27 cellular contexts compared by ENCODE assay signal in the genomic region with DNA sequence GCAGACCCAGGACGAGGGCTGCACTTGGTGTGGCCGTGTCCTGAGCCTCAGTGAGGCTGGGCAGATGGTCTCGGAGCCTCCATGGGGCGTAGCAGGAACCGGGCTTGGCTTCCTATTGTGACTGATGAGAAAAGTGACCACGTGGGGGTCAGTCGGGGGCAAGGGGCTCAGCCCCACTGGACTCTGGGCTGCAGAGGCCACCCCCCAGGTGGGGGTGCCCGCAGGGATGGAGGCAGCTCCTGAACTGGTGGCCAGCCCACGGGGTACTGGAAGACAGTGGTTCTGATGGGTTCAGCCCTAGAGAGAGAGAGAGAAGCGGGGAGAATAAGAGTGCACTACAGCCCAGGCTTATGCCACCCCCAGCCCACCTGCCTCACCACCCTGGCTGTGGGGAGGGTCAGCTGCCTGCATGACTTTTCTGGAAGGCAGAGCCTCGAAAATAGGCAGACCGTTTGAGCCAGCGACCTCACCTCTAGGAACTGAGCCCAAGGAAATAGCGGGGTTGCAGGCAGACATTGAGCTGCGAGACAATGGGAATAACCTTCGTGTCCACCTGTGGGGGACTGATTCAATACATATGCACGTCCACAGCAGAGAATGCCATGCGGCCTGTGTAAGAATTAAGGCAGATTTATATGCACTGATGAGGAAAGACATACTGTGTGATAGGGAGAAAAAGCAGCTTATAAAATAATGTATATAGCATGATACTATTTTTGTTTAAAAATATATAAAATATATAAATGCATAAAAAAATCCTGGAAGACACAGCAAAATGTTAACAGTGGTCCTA. TPM values are rescaled to one million over a fixed set of nuclear protein-coding genes. Genes with fewer than 3 reads are reported as not detected.
A peak's percentile ranks its signal among the peaks of the same experiment; 100 is the strongest.
DNase-seq lines count a peak whose midpoint lies in the region; ATAC-seq and TF ChIP-seq lines count a peak whose summit lies in the region.
"Had no signal": no experiment of that assay in that cellular context is flagged by ENCODE, and none has a peak within 500 bp of the region (broad histone marks: within the 10 kb centered on the region; RNA-seq: fewer than 3 reads in every experiment).

No MANE protein-coding gene starts in this region.

- DNase-seq in mesenchymal stem cell (no peak), osteoblast (ENCODE audit: insufficient read length, low spot score, missing footprints) (peak; percentile 69), GM23248 (no peak), NCI-H1092 treated with DMSO at 0.1 percent for 48 hours (lab: John Stamatoyannopoulos, UW) (no peak)
- no peak for DNase-seq in activated CD4-positive, alpha-beta T cell treated with anti-CD3 and anti-CD28 coated beads, Interleukin-2, amount 10 ng/mL, durations not matched to agents 7 days and 5 days
- DNase-seq: 8988T; ACHN; BE2C; CD4-positive, CD25-positive, alpha-beta regulatory T cell; CD8-positive, alpha-beta memory T cell; COR-L47; DMS 273 treated with DMSO at 0.1 percent for 48 hours; DMS153; DMS53; DMS79; DND-41; EL; GDM1 had no signal

- no peaks in the 10 kb centered on the region for H3K9me3 ChIP-seq in HEK293 (ENCODE audit: control insufficient read depth, insufficient read depth, low read depth, low read length)
- no peaks in the 10 kb centered on the region for H3K9me3 ChIP-seq in SU-DHL-6 (ENCODE audit: insufficient read depth, low read length)
- no peaks in the 10 kb centered on the region for H3K9me3 ChIP-seq in mesenchymal stem cell (ENCODE audit: control insufficient read depth, low read length)
- H3K9me3 ChIP-seq in osteoblast (ENCODE audit: low read depth, low read length): no peaks in the 10 kb centered on the region
- H3K9me3 ChIP-seq in GM23248 (ENCODE audit: low read depth): no peaks in the 10 kb centered on the region
- H3K9me3 ChIP-seq: BE2C, BLaER1 had no signal

- POLR2A ChIA-PET in HEK293 (lab: Yijun Ruan, JAX): no interaction called here
- POLR2A ChIA-PET in activated CD4-positive, alpha-beta T cell treated with anti-CD3 and anti-CD28 coated beads, Interleukin-2, amount 10 ng/mL, durations not matched to agents 7 days and 5 days (lab: Charles Lee): no interaction called here

- H3K4me2 ChIP-seq in SU-DHL-6 (ENCODE audit: low read depth, low read length, poor library complexity, severe bottlenecking): no peak overlapping the region
- no peak overlapping the region for H3K4me2 ChIP-seq in mesenchymal stem cell (ENCODE audit: low read length, poor library complexity, severe bottlenecking)
- no peak overlapping the region for H3K4me2 ChIP-seq in osteoblast (ENCODE audit: insufficient read depth, low read length)
- no peak overlapping the region for H3K4me2 ChIP-seq in GM23248 (ENCODE audit: unreplicated experiment)
- H3K4me2 ChIP-seq: BLaER1 had no signal

- H3K27me3 ChIP-seq in SU-DHL-6 (ENCODE audit: low read length) (no peaks in the 10 kb centered on the region), mesenchymal stem cell (ENCODE audit: control insufficient read depth in 1 of 2, insufficient read depth in 1 of 2, low read length in 2 of 2) (peaks cover 6 to 8% of the 10 kb centered on the region in 2 experiments), osteoblast (ENCODE audit: insufficient read depth, low read length) (no peaks in the 10 kb centered on the region), GM23248 (replicated peaks; ENCODE audit: insufficient read depth) (no peaks in the 10 kb centered on the region)
- H3K27me3 ChIP-seq: BE2C had no signal

- no peak overlapping the region for H3K4ac ChIP-seq in mesenchymal stem cell (ENCODE audit: low read depth in 1 of 2, low read length in 2 of 2)

- TF ChIP-seq CTCF in HEK293 (tag by site-specific recombination; IDR thresholded peaks at IDR 0.05) (no peak), SU-DHL-6 (IDR thresholded peaks at IDR 0.05; ENCODE audit: insufficient read depth, low read length, poor library complexity, severe bottlenecking) (no peak), osteoblast (IDR thresholded peaks at IDR 0.05; ENCODE audit: extremely low read depth, low read depth, low read length) (no peak)

- no peaks in the 10 kb centered on the region for H3K36me3 Mint-ChIP-seq in activated CD4-positive, alpha-beta T cell treated with anti-CD3 and anti-CD28 coated beads, Interleukin-2, amount 10 ng/mL, durations not matched to agents 7 days and 5 days (ENCODE audit: low read depth)

- no peak overlapping the region for H2BK120ac ChIP-seq in mesenchymal stem cell (ENCODE audit: low read depth, low read length)

- WGBS in mesenchymal stem cell: 87% methylated on average over 16 of the region's 18 CpGs
- 83 to 84% methylated on average over 18 of the region's 18 CpGs for WGBS in GM23248 (ENCODE audit: low coverage in 1 of 2, low lambda C conversion rate in 2 of 2, missing lambda C conversion rate in 2 of 2), 2 experiments

- peaks cover 3% of the 10 kb centered on the region for H3K27me3 Mint-ChIP-seq in activated CD4-positive, alpha-beta T cell treated with anti-CD3 and anti-CD28 coated beads, Interleukin-2, amount 10 ng/mL, durations not matched to agents 7 days and 5 days
- H3K27me3 Mint-ChIP-seq: CD4-positive, alpha-beta memory T cell; CD4-positive, CD25-positive, alpha-beta regulatory T cell had no signal

- no peak overlapping the region for H2BK15ac ChIP-seq in mesenchymal stem cell (ENCODE audit: low read depth, poor library complexity, severe bottlenecking)

- H3K9ac ChIP-seq in SU-DHL-6 (ENCODE audit: low read length) (no peak overlapping the region), mesenchymal stem cell (ENCODE audit: low read length) (no peak overlapping the region), GM23248 (no peak overlapping the region)
- H3K9ac ChIP-seq: BLaER1 had no signal

- H3F3A ChIP-seq in SU-DHL-6 (ENCODE audit: insufficient read depth) (peaks cover 8% of the 10 kb centered on the region), GM23248 (ENCODE audit: insufficient read depth) (no peaks in the 10 kb centered on the region)

- H4K91ac ChIP-seq in mesenchymal stem cell (ENCODE audit: low read length): peak overlapping the region; percentile 10

- H3K4me1 ChIP-seq in HEK293 (ENCODE audit: control insufficient read depth, insufficient read depth, low read length) (peaks cover 6% of the 10 kb centered on the region; the same call in 1 of the 2 replicates), mesenchymal stem cell (ENCODE audit: control insufficient read depth, insufficient read depth, low read depth, low read length) (peaks cover 15% of the 10 kb centered on the region), osteoblast (ENCODE audit: insufficient read depth, low read length) (no peaks in the 10 kb centered on the region), GM23248 (ENCODE audit: insufficient read depth) (no peaks in the 10 kb centered on the region)

- H2BK12ac ChIP-seq in mesenchymal stem cell (ENCODE audit: low read length in 2 of 2): no peak overlapping the region

- CTCF ChIA-PET in HEK293 (lab: Yijun Ruan, JAX): no interaction called here
- CTCF ChIA-PET in activated CD4-positive, alpha-beta T cell treated with anti-CD3 and anti-CD28 coated beads, Interleukin-2, amount 10 ng/mL, durations not matched to agents 7 days and 5 days (lab: Charles Lee): no interaction called here

- H3K79me2 ChIP-seq in SU-DHL-6 (ENCODE audit: insufficient read depth, low read length) (no peaks in the 10 kb centered on the region), osteoblast (ENCODE audit: insufficient read depth, low read length) (no peaks in the 10 kb centered on the region), GM23248 (ENCODE audit: insufficient read depth) (no peaks in the 10 kb centered on the region)

- H2AFZ ChIP-seq in SU-DHL-6 (ENCODE audit: low read depth, low read length, severe bottlenecking) (no peak overlapping the region), mesenchymal stem cell (ENCODE audit: low read depth, low read length) (no peak overlapping the region), osteoblast (ENCODE audit: low read length) (no peak overlapping the region), GM23248 (no peak overlapping the region)

- H3K23ac ChIP-seq in mesenchymal stem cell (ENCODE audit: low read length in 2 of 2): no peak overlapping the region

- no peaks in the 10 kb centered on the region for H3K9me3 Mint-ChIP-seq in activated CD4-positive, alpha-beta T cell treated with anti-CD3 and anti-CD28 coated beads, Interleukin-2, amount 10 ng/mL, durations not matched to agents 7 days and 5 days
- H3K9me3 Mint-ChIP-seq: CD14-positive monocyte; CD4-positive, alpha-beta memory T cell; CD4-positive, CD25-positive, alpha-beta regulatory T cell; CD8-positive, alpha-beta memory T cell had no signal

- in situ Hi-C loops in GM23248 (cut with MboI): no loop called here

- no peak overlapping the region for H3K27ac Mint-ChIP-seq in activated CD4-positive, alpha-beta T cell treated with anti-CD3 and anti-CD28 coated beads, Interleukin-2, amount 10 ng/mL, durations not matched to agents 7 days and 5 days
- H3K27ac Mint-ChIP-seq: CD4-positive, alpha-beta memory T cell had no signal

- no peak for ATAC-seq in GM18858 (IDR thresholded peaks at IDR 0.05; ENCODE audit: unreplicated experiment)
- ATAC-seq: GM12878 had no signal

- H3K9me2 ChIP-seq in SU-DHL-6 (replicated peaks; ENCODE audit: insufficient read depth, low read length) (no peaks in the 10 kb centered on the region), GM23248 (ENCODE audit: insufficient read depth) (no peaks in the 10 kb centered on the region)

- H3K4me1 Mint-ChIP-seq in activated CD4-positive, alpha-beta T cell treated with anti-CD3 and anti-CD28 coated beads, Interleukin-2, amount 10 ng/mL, durations not matched to agents 7 days and 5 days: no peaks in the 10 kb centered on the region
- H3K4me1 Mint-ChIP-seq: CD4-positive, alpha-beta memory T cell; CD4-positive, CD25-positive, alpha-beta regulatory T cell; CD8-positive, alpha-beta memory T cell had no signal

- no peak overlapping the region for H3K4me3 Mint-ChIP-seq in activated CD4-positive, alpha-beta T cell treated with anti-CD3 and anti-CD28 coated beads, Interleukin-2, amount 10 ng/mL, durations not matched to agents 7 days and 5 days
- H3K4me3 Mint-ChIP-seq: CD14-positive monocyte; CD4-positive, alpha-beta memory T cell; CD8-positive, alpha-beta memory T cell had no signal

- H2AK5ac ChIP-seq in mesenchymal stem cell (ENCODE audit: low read length, severe bottlenecking): no peak overlapping the region

- H4K8ac ChIP-seq in mesenchymal stem cell (ENCODE audit: low read length): no peak overlapping the region

- H3K36me3 ChIP-seq in HEK293 (ENCODE audit: control insufficient read depth in 2 of 2, insufficient read depth in 1 of 2, low read length in 2 of 2) (peaks cover 0 to 3% of the 10 kb centered on the region in 2 experiments; a peak in 1 of 3 replicates), SU-DHL-6 (ENCODE audit: low read length) (no peaks in the 10 kb centered on the region), mesenchymal stem cell (ENCODE audit: control insufficient read depth in 1 of 2, insufficient read depth in 2 of 2, low read depth in 1 of 2, low read length in 2 of 2) (peaks cover 4 to 49% of the 10 kb centered on the region in 2 experiments), osteoblast (ENCODE audit: insufficient read depth, low read length) (no peaks in the 10 kb centered on the region), GM23248 (ENCODE audit: low read depth) (no peaks in the 10 kb centered on the region)
- H3K36me3 ChIP-seq: BE2C had no signal

- H3K79me1 ChIP-seq in mesenchymal stem cell (replicated peaks; ENCODE audit: low read length, poor library complexity, severe bottlenecking): no peaks in the 10 kb centered on the region

- H4K20me1 ChIP-seq in SU-DHL-6 (ENCODE audit: low read depth, low read length) (no peaks in the 10 kb centered on the region), osteoblast (ENCODE audit: insufficient read depth, low read length) (no peaks in the 10 kb centered on the region), GM23248 (ENCODE audit: insufficient read depth) (no peaks in the 10 kb centered on the region)

- no peak overlapping the region for H3K14ac ChIP-seq in mesenchymal stem cell (ENCODE audit: low read length in 2 of 2)

- H3K4me3 ChIP-seq in HEK293 (ENCODE audit: low read depth, low read length) (no peak overlapping the region), SU-DHL-6 (ENCODE audit: insufficient read depth, low read length, poor library complexity, severe bottlenecking) (no peak overlapping the region), mesenchymal stem cell (ENCODE audit: insufficient read depth in 1 of 2, low read depth in 1 of 2, low read length in 2 of 2) (no peak overlapping the region), osteoblast (ENCODE audit: insufficient read depth, low read length) (no peak overlapping the region), GM23248 (no peak overlapping the region)
- H3K4me3 ChIP-seq: BLaER1, GM12878 had no signal

- H3K27ac ChIP-seq in HEK293 (ENCODE audit: extremely low read depth, low read depth, low read length) (no peak overlapping the region), SU-DHL-6 (ENCODE audit: low read depth, low read length) (0 out of 2 replicates have a peak overlapping the region, but pooled peaks have one; percentile 24), mesenchymal stem cell (ENCODE audit: low read length, poor library complexity, severe bottlenecking) (no peak overlapping the region), osteoblast (ENCODE audit: low read depth, low read length) (no peak overlapping the region), GM23248 (no peak overlapping the region)

- no peak overlapping the region for H2BK5ac ChIP-seq in mesenchymal stem cell (ENCODE audit: low read depth, low read length, poor library complexity, severe bottlenecking)

- H3K18ac ChIP-seq in mesenchymal stem cell (ENCODE audit: low read depth in 1 of 2, low read length in 2 of 2): no peak overlapping the region

RNA-seq across cellular contexts. Expression of a gene that starts 11.5 kb away (rescaled TPM):
- polyA plus RNA-seq in mesenchymal stem cell (2013, experiment 1 of 2): not detected
- polyA plus RNA-seq in mesenchymal stem cell (2013, experiment 2 of 2): not detected
- total RNA-seq in osteoblast: not detected in 2 replicates
- total RNA-seq in GM23248 (2014; rRNA removed; shearing (Covaris generic)): not detected in 2 replicates
- 0.08 TPM in 1 of 2 replicates, not detected in the other for polyA plus RNA-seq in GM23248 (2016; fragmentation: Nextera tagmentation; extraction: Ambion mirVana)
- total RNA-seq in activated CD4-positive, alpha-beta T cell treated with anti-CD3 and anti-CD28 coated beads, Interleukin-2, amount 10 ng/mL, durations not matched to agents 7 days and 5 days: under 1 TPM in 1 of 2 experiments, not detected in 1; 0.06 TPM
- total RNA-seq: A673; CD4-positive, alpha-beta memory T cell had no signal
- polyA plus RNA-seq: AG04450; CD8-positive, alpha-beta memory T cell had no signal

RNA-seq across cellular contexts. Expression of a gene that starts 35.6 kb away (rescaled TPM):
- 30.6 TPM for polyA plus RNA-seq in mesenchymal stem cell (2013, experiment 1 of 2)
- polyA plus RNA-seq in mesenchymal stem cell (2013, experiment 2 of 2): 33.0 TPM
- 13.0 and 15.6 TPM in 2 replicates for total RNA-seq in osteoblast
- total RNA-seq in GM23248 (2014; rRNA removed; shearing (Covaris generic)): 6.3 and 11.3 TPM in 2 replicates
- 35.8 and 42.3 TPM in 2 replicates for polyA plus RNA-seq in GM23248 (2016; fragmentation: Nextera tagmentation; extraction: Ambion mirVana)
- total RNA-seq in activated CD4-positive, alpha-beta T cell treated with anti-CD3 and anti-CD28 coated beads, Interleukin-2, amount 10 ng/mL, durations not matched to agents 7 days and 5 days: 10 to 100 TPM; 19.3 to 21.0 TPM

RNA-seq across cellular contexts. Expression of a gene that starts 35.9 kb away (rescaled TPM):
- polyA plus RNA-seq in mesenchymal stem cell (2013, experiment 1 of 2): 145 TPM
- polyA plus RNA-seq in mesenchymal stem cell (2013, experiment 2 of 2): 148 TPM
- total RNA-seq in osteoblast: 43.0 and 52.1 TPM in 2 replicates
- total RNA-seq in GM23248 (2014; rRNA removed; shearing (Covaris generic)): 39.7 and 45.0 TPM in 2 replicates
- 233 TPM in 2 replicates for polyA plus RNA-seq in GM23248 (2016; fragmentation: Nextera tagmentation; extraction: Ambion mirVana)
- total RNA-seq in activated CD4-positive, alpha-beta T cell treated with anti-CD3 and anti-CD28 coated beads, Interleukin-2, amount 10 ng/mL, durations not matched to agents 7 days and 5 days: 10 to 100 TPM; 88.2 to 96.3 TPM
